In the genomic region with DNA sequence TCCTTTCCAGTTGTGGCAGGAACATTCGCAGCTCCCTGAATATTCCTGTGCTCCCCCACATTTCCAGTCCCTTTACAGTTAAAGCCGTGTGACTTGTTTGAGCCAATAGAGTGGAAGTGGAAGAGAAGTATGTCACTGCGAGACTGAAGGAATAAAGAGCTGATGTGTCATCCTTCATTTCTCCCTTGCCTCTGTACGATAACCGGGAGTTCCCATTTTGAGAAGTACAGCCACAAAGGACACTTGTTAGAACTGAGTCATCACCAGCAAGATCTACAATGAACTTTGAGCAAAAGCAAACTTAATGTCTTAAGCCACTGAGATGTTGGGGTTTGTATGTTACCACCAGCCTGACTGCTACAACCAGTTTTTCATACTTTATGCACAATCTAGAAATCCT, we compare ENCODE assay signal across 8 cellular contexts.
DNase-seq lines count a peak whose midpoint lies in the region; ATAC-seq and TF ChIP-seq lines count a peak whose summit lies in the region.

No MANE protein-coding gene starts in this region.

- H3K36me3 ChIP-seq in CD8-positive, alpha-beta T cell (ENCODE audit: insufficient read depth, low read length) = no peaks in the 10 kb centered on the region
- no peaks in the 10 kb centered on the region for H3K36me3 ChIP-seq in ovary

- H3K4me1 ChIP-seq in CD8-positive, alpha-beta T cell (ENCODE audit: insufficient read depth, low read length) = no peaks in the 10 kb centered on the region
- H3K4me1 ChIP-seq in ovary (ENCODE audit: insufficient read depth) = no peaks in the 10 kb centered on the region

- ATAC-seq in CD8-positive, alpha-beta T cell = peak; percentile 54
- no peak for ATAC-seq in HG03439 (IDR thresholded peaks at IDR 0.05; ENCODE audit: unreplicated experiment)

- no peak for DNase-seq in CD8-positive, alpha-beta T cell
- DNase-seq in H4 (ENCODE audit: low spot score) (peak; percentile 42), NB4 (ENCODE audit: low read depth) (peak; percentile 89), epithelial cell of esophagus (ENCODE audit: low read depth) (peak; percentile 84), GOT3 (lab: John Stamatoyannopoulos, UW) (no peak), ovary (no peak), DMS 273 treated with DMSO at 0.1 percent for 48 hours (lab: John Stamatoyannopoulos, UW) (no peak)

- peaks cover under 1% of the 10 kb centered on the region for H3K27me3 Mint-ChIP-seq in CD8-positive, alpha-beta T cell (ENCODE audit: low read depth)

- TF ChIP-seq POLR2A in NB4 (IDR thresholded peaks at IDR 0.05; ENCODE audit: extremely low read depth, insufficient read length) (no peak), ovary (IDR thresholded peaks at IDR 0.05) (no peak)

- CTCF ChIA-PET in CD8-positive, alpha-beta T cell (lab: Charles Lee) = no interaction called here

- WGBS in ovary, 3 donors = 75 to 77% (median 77%) methylated on average over 5 of the region's 5 CpGs

- intact Hi-C loops in CD8-positive, alpha-beta T cell (cut with DNase I, micrococcal nuclease) = no loop called here
- intact Hi-C loops in ovary (cut with DNase I) = no loop called here

- H3K9me3 ChIP-seq in CD8-positive, alpha-beta T cell (ENCODE audit: low read length) = no peaks in the 10 kb centered on the region
- H3K9me3 ChIP-seq in ovary = no peaks in the 10 kb centered on the region

- no peaks in the 10 kb centered on the region for H3K27me3 ChIP-seq in CD8-positive, alpha-beta T cell (ENCODE audit: insufficient read depth, low read length)
- H3K27me3 ChIP-seq in ovary = no peaks in the 10 kb centered on the region

- H3K36me3 Mint-ChIP-seq in CD8-positive, alpha-beta T cell = no peaks in the 10 kb centered on the region

- POLR2A ChIA-PET in CD8-positive, alpha-beta T cell (lab: Charles Lee) = no interaction called here

- no peak overlapping the region for H3K4me3 ChIP-seq in CD8-positive, alpha-beta T cell (ENCODE audit: low read depth, low read length)
- H3K4me3 ChIP-seq in NB4 (ENCODE audit: low read depth, low read length) (no peak overlapping the region), epithelial cell of esophagus (ENCODE audit: low read length) (no peak overlapping the region), ovary (no peak overlapping the region)

- H3K27ac ChIP-seq in CD8-positive, alpha-beta T cell (ENCODE audit: low read depth, low read length) = no peak overlapping the region
- no peak overlapping the region for H3K27ac ChIP-seq in ovary

- H3K27ac Mint-ChIP-seq in CD8-positive, alpha-beta T cell = no peak overlapping the region

- no peaks in the 10 kb centered on the region for H3K4me1 Mint-ChIP-seq in CD8-positive, alpha-beta T cell (ENCODE audit: low read depth)

- H3K9me3 Mint-ChIP-seq in CD8-positive, alpha-beta T cell = no peaks in the 10 kb centered on the region

- TF ChIP-seq CTCF in CD8-positive, alpha-beta T cell (IDR thresholded peaks at IDR 0.05) = no peak
- TF ChIP-seq CTCF in NB4 (IDR thresholded peaks at IDR 0.05; ENCODE audit: low read depth, low read length) = no peak
- no peak for TF ChIP-seq CTCF in epithelial cell of esophagus (IDR thresholded peaks at IDR 0.05; ENCODE audit: insufficient read depth, low read depth, low read length, missing control alignments)
- no peak for TF ChIP-seq CTCF in ovary (IDR thresholded peaks at IDR 0.05)

- TF ChIP-seq EP300 in ovary (IDR thresholded peaks at IDR 0.05) = no peak

- H3K4me3 Mint-ChIP-seq in CD8-positive, alpha-beta T cell = no peak overlapping the region

Comparison
In these comparisons a context has a peak if more than half of its experiments do, and no peak if none do; other contexts are left out.
1. DNase-seq: peak in H4 (single experiment), NB4 (single experiment) and epithelial cell of esophagus (single experiment); none in CD8-positive, alpha-beta T cell (0 of 7), GOT3 (single experiment), ovary (0 of 5) and DMS 273 treated with DMSO at 0.1 percent for 48 hours (single experiment).